Comparison of ENCODE assay signal across 22 cellular contexts in the genomic region with DNA sequence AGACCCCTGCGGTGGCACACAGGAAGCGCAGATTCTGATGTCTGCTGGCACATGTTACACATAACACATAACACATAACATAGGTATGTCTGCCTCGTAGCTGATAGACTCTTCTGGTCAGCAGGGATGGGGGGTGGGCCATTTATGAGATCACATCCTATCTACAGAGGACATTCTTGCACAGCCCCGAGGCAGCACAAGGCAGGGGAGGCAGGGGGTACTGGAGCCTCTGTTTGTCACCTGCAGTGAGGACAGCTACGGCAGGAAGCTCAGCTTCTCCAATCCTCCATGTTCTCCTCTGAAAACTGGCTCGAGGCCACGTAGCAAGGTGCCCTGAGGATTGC. TPM values are rescaled to one million over a fixed set of nuclear protein-coding genes. Genes with fewer than 3 reads are reported as not detected.
"Had no signal": no experiment of that assay in that cellular context is flagged by ENCODE, and none has a peak within 500 bp of the region (broad histone marks: within the 10 kb centered on the region; RNA-seq: fewer than 3 reads in every experiment).

No MANE protein-coding gene starts in this region.

- H3K27ac ChIP-seq: SJSA1, SK-N-MC had no signal

- DNase-seq: KBM-7, MV-4-11, NCI-H1048, NCI-H1105, NCI-H1417, NCI-H1436 treated with DMSO at 0.1 percent for 48 hours, NCI-H1694, NCI-H187 treated with DMSO at 0.1 percent for 48 hours, NCI-H2029 treated with DMSO at 0.1 percent for 48 hours, NCI-H2171 treated with DMSO at 0.1 percent for 48 hours, NCI-H345, NCI-H524, NCI-H526 treated with DMSO at 0.1 percent for 48 hours, NCI-H774, Right ventricle myocardium superior, RPMI8226, SIG-M5 had no signal

- H3K4me3 ChIP-seq: SJSA1, SK-N-MC had no signal

RNA-seq across cellular contexts. Expression of a gene that starts 53.6 kb away (rescaled TPM):
- total RNA-seq: HT-29, LHCN-M2, MCF 10A, SJSA1 had no signal
